ENCODE assay signal across 16 cellular contexts in genomic region chr12:101127521-101128219, GRCh38.
DNase-seq lines count a peak whose midpoint lies in the region; ATAC-seq and TF ChIP-seq lines count a peak whose summit lies in the region.
"Had no signal": no experiment of that assay in that cellular context is flagged by ENCODE, and none has a peak within 500 bp of the region (broad histone marks: within the 10 kb centered on the region; RNA-seq: fewer than 3 reads in every experiment).

No MANE protein-coding gene starts in this region.

- POLR2A ChIA-PET in AG04450 (lab: Yijun Ruan, JAX): no interaction called here

- H3K27me3 ChIP-seq in AG04450 (ENCODE audit: control insufficient read depth, insufficient read depth, low read length): no peaks in the 10 kb centered on the region
- H3K27me3 ChIP-seq: colonic mucosa had no signal

- ATAC-seq in activated naive CD4-positive, alpha-beta T cell treated with anti-CD3 and anti-CD28 coated beads, Interleukin-2, amount 50 U/mL, for 72 hours: no peak
- ATAC-seq: activated T-cell treated with anti-CD3 and anti-CD28 coated beads, Interleukin-2, amount 50 U/mL, for 4 hours; GM23338 had no signal

- H3K27ac ChIP-seq in AG04450 (ENCODE audit: low read depth, low read length): peak overlapping the region; percentile 72
- H3K27ac ChIP-seq: colonic mucosa, left ventricle myocardium inferior had no signal

- peak; percentile 60 for DNase-seq in AG04450 (ENCODE audit: low read depth, low spot score)
- peak; percentile 36 for DNase-seq in HT1080 (ENCODE audit: low read depth)
- peak; percentile 74 for DNase-seq in astrocyte of the hippocampus (ENCODE audit: low read depth, low spot score)
- DNase-seq in left kidney (ENCODE audit: low read depth, low spot score): peak; percentile 61
- DNase-seq in SIG-M5 treated with dmso at 0.1 percent for 504 hours (lab: John Stamatoyannopoulos, UW; ENCODE audit: unreplicated experiment): no peak
- no peak for DNase-seq in activated naive CD4-positive, alpha-beta T cell treated with anti-CD3 and anti-CD28 coated beads, Interleukin-2, amount 50 U/mL, for 72 hours (ENCODE audit: low spot score in 2 of 2)
- DNase-seq in T1000 (lab: John Stamatoyannopoulos, UW): no peak
- no peak for DNase-seq in HK-2 (ENCODE audit: unreplicated experiment)
- DNase-seq: activated T-cell treated with anti-CD3 and anti-CD28 coated beads, Interleukin-2, amount 50 U/mL, for 4 hours; colonic mucosa; hippocampal formation; left ventricle myocardium inferior; NCI-H1092; NCI-H2171 treated with DMSO at 0.1 percent for 48 hours; NK-92 treated with Interleukin-12 subunit alpha and Interleukin-12 subunit beta, amount 100 ng/mL, for 24 hours had no signal

- TF ChIP-seq CTCF in AG04450 (IDR thresholded peaks at IDR 0.05; ENCODE audit: low read depth, low read length): no peak

- H3K4me3 ChIP-seq in AG04450 (ENCODE audit: low read depth, low read length): no peak overlapping the region
- H3K4me3 ChIP-seq: colonic mucosa, GM23338, left ventricle myocardium inferior had no signal

- CTCF ChIA-PET in AG04450 (lab: Charles Lee): no interaction called here

- H3K36me3 Mint-ChIP-seq in activated naive CD4-positive, alpha-beta T cell treated with anti-CD3 and anti-CD28 coated beads, Interleukin-2, amount 50 U/mL, for 72 hours: no peaks in the 10 kb centered on the region

- no peaks in the 10 kb centered on the region for H3K9me3 ChIP-seq in AG04450 (ENCODE audit: control insufficient read depth, insufficient read depth, low read length)
- H3K9me3 ChIP-seq: colonic mucosa had no signal

- H3K9me3 Mint-ChIP-seq in activated naive CD4-positive, alpha-beta T cell treated with anti-CD3 and anti-CD28 coated beads, Interleukin-2, amount 50 U/mL, for 72 hours: peaks cover 0 to 7% of the 10 kb centered on the region in 2 donors
- H3K9me3 Mint-ChIP-seq: activated T-cell treated with anti-CD3 and anti-CD28 coated beads, Interleukin-2, amount 50 U/mL, for 4 hours; GM23338 had no signal

- H3K27ac Mint-ChIP-seq in activated naive CD4-positive, alpha-beta T cell treated with anti-CD3 and anti-CD28 coated beads, Interleukin-2, amount 50 U/mL, for 72 hours: no peak overlapping the region
- H3K27ac Mint-ChIP-seq: GM23338 had no signal

Comparison
In these comparisons a context has a peak if more than half of its experiments do, and no peak if none do; other contexts are left out.
1. DNase-seq: peak in AG04450 (single experiment), HT1080 (single experiment), astrocyte of the hippocampus (single experiment) and left kidney (single experiment); none in SIG-M5 treated with dmso at 0.1 percent for 504 hours (single experiment), activated naive CD4-positive, alpha-beta T cell treated with anti-CD3 and anti-CD28 coated beads, Interleukin-2, amount 50 U/mL, for 72 hours (0 of 2), T1000 (single experiment) and HK-2 (single experiment).